In genomic region chr19:22633706-22634449, GRCh38 we compare ENCODE assay signal across 8 cellular contexts. TPM values are rescaled to one million over a fixed set of nuclear protein-coding genes. Genes with fewer than 3 reads are reported as not detected.
DNase-seq lines count a peak whose midpoint lies in the region; ATAC-seq and TF ChIP-seq lines count a peak whose summit lies in the region.
"Not testable (repeated sequence)": the region's sequence is repeated elsewhere in the genome, so short reads cannot be mapped to it uniquely, and the experiment has no call there.

Gene ZNF492 (plus strand): TSS chr19:22634324. CDS start chr19:22653400, 19,076 bp downstream.

- not testable (repeated sequence) for H3K27me3 ChIP-seq in CD8-positive, alpha-beta T cell (ENCODE audit: insufficient read depth, low read length); PC-3 (ENCODE audit: low read length); psoas muscle (ENCODE audit: insufficient read depth in 3 of 3, low read length in 2 of 3)

- not testable (repeated sequence) for H3F3A ChIP-seq in PC-3 (ENCODE audit: low read length, unreplicated experiment)

- not testable (repeated sequence) for H4K20me1 ChIP-seq in PC-3 (ENCODE audit: low read length)

- H3K9me3 Mint-ChIP-seq in CD8-positive, alpha-beta T cell = not testable (repeated sequence)

- peak within 1 kb of the TSS; percentile 68 for H3K9ac ChIP-seq in PC-3 (ENCODE audit: low read length)

- H3K27me3 Mint-ChIP-seq in CD8-positive, alpha-beta T cell (ENCODE audit: low read depth) = not testable (repeated sequence)

- H3K4me3 ChIP-seq in CD8-positive, alpha-beta T cell (ENCODE audit: low read depth, low read length) = peak within 1 kb of the TSS; percentile 62
- H3K4me3 ChIP-seq in HEK293 (ENCODE audit: low read depth, low read length) = peak within 1 kb of the TSS; percentile 70
- H3K4me3 ChIP-seq in PC-3 (ENCODE audit: low read length) = peak within 1 kb of the TSS; percentile 85
- peak within 1 kb of the TSS; percentile 70 for H3K4me3 ChIP-seq in psoas muscle

- peak; percentile 97 for ATAC-seq in CD8-positive, alpha-beta T cell
- ATAC-seq in PC-3 (peak; percentile 89), psoas muscle (peak in 3 of 4 donors; percentile 54 to 65 (median 56))

- TF ChIP-seq CTCF in CD8-positive, alpha-beta T cell (IDR thresholded peaks at IDR 0.05); HEK293 (tag by site-specific recombination; IDR thresholded peaks at IDR 0.05); PC-3 (conservative IDR thresholded peaks at IDR 0.05; ENCODE audit: low read depth, low read length); psoas muscle (IDR thresholded peaks at IDR 0.05): not testable (repeated sequence)

- peak within 1 kb of the TSS; percentile 30 for H3K27ac ChIP-seq in CD8-positive, alpha-beta T cell (ENCODE audit: low read depth, low read length)
- not testable (repeated sequence) for H3K27ac ChIP-seq in HEK293 (ENCODE audit: extremely low read depth, low read depth, low read length); PC-3 (ENCODE audit: low read length); psoas muscle

- H3K36me3 Mint-ChIP-seq in CD8-positive, alpha-beta T cell = not testable (repeated sequence)

- WGBS in psoas muscle, 3 donors = 1 to 24% (median 23%) methylated on average over 35 to 36 of the region's 36 CpGs

- CTCF ChIA-PET in CD8-positive, alpha-beta T cell (lab: Charles Lee); HEK293 (lab: Yijun Ruan, JAX); PC-3 (lab: Charles Lee): not testable (repeated sequence)

- peaks cover 14% of the 10 kb centered on the region for H3K79me2 ChIP-seq in PC-3 (ENCODE audit: low read length)

- H3K27ac Mint-ChIP-seq in CD8-positive, alpha-beta T cell = peak within 1 kb of the TSS; percentile 79

- H3K36me3 ChIP-seq in CD8-positive, alpha-beta T cell (ENCODE audit: insufficient read depth, low read length); HEK293 (ENCODE audit: control insufficient read depth in 2 of 2, insufficient read depth in 1 of 2, low read length in 2 of 2); PC-3 (ENCODE audit: low read depth, low read length); psoas muscle (ENCODE audit: insufficient read depth in 1 of 2, low read depth in 1 of 2): not testable (repeated sequence)

- intact Hi-C loops in CD8-positive, alpha-beta T cell (cut with DNase I, micrococcal nuclease) = loop anchor here (5.0 to 10.0 kb wide), 3 partner anchors 641 to 1398 kb away; partner anchors contain the start of gene ZNF91 (in 1 of the 2)
- intact Hi-C loops in PC-3 (cut with micrococcal nuclease); psoas muscle (cut with DNase I): not testable (repeated sequence)

- not testable (repeated sequence) for H3K4me1 Mint-ChIP-seq in CD8-positive, alpha-beta T cell (ENCODE audit: low read depth)

- peak; percentile 55 to 86 (median 78) for DNase-seq in CD8-positive, alpha-beta T cell
- DNase-seq in PC-3 = peak; percentile 78
- DNase-seq in activated CD8-positive, alpha-beta memory T cell treated with anti-CD3 and anti-CD28 coated beads, Interleukin-2, amount 50 U/mL, for 4 hours = peak; percentile 70
- DNase-seq in central memory CD4-positive, alpha-beta T cell = peak; percentile 76
- DNase-seq in hepatic stellate cell (ENCODE audit: low spot score) = peak; percentile 85
- peak; percentile 82 to 87 for DNase-seq in psoas muscle
- DNase-seq in stimulated activated CD8-positive, alpha-beta memory T cell treated with anti-CD3 and anti-CD28 coated beads, Interleukin-7, amount 100 ng/mL, for 4 hours (ENCODE audit: low read depth in 2 of 2) = peak; percentile 67 to 68

- not testable (repeated sequence) for BruUV-seq in PC-3 (replicated peaks; lab: Mats Ljungman, UMichigan)

- H2AFZ ChIP-seq in PC-3 (ENCODE audit: low read length) = peak within 1 kb of the TSS; percentile 77

- not testable (repeated sequence) for H3K9me3 ChIP-seq in CD8-positive, alpha-beta T cell (ENCODE audit: low read length); HEK293 (ENCODE audit: control insufficient read depth, insufficient read depth, low read depth, low read length); psoas muscle
- peaks cover 17% of the 10 kb centered on the region for H3K9me3 ChIP-seq in PC-3 (ENCODE audit: low read length)

- not testable (repeated sequence) for H3K4me1 ChIP-seq in CD8-positive, alpha-beta T cell (ENCODE audit: insufficient read depth, low read length); HEK293 (ENCODE audit: control insufficient read depth, insufficient read depth, low read length); PC-3 (ENCODE audit: insufficient read depth, low read length); psoas muscle

- H3K4me3 Mint-ChIP-seq in CD8-positive, alpha-beta T cell = peak within 1 kb of the TSS; percentile 91

- POLR2A ChIA-PET in CD8-positive, alpha-beta T cell (lab: Charles Lee) = interaction anchor here (0.8 kb wide), 1 partner anchor 17 kb away, joined by 3 read pairs; no protein-coding TSS in a partner anchor
- POLR2A ChIA-PET in HEK293 (lab: Yijun Ruan, JAX) = interaction anchor here (0.6 to 1.0 kb wide), 3 partner anchors 762 to 1171 kb away, joined by 4 read pairs; no protein-coding TSS in a partner anchor
- POLR2A ChIA-PET in PC-3 (lab: Charles Lee; ENCODE audit: unreplicated experiment) = not testable (repeated sequence)

- H3K9me2 ChIP-seq in PC-3 (replicated peaks; ENCODE audit: low read length) = not testable (repeated sequence)

- peak within 1 kb of the TSS; percentile 75 for H3K4me2 ChIP-seq in PC-3 (ENCODE audit: low read length)

TF ChIP-seq in HEK293, 187 proteins besides CTCF, POLR2A, EP300 and RAD21:
- TF ChIP-seq SP2 (tag by site-specific recombination; IDR thresholded peaks at IDR 0.05) (peak; percentile 78), PBX3 (CRISPR knock-in tag; IDR thresholded peaks at IDR 0.05) (peak; percentile 25; the same call in 1 of the 2 replicates)

RNA-seq across cellular contexts. Expression of gene ZNF492, which starts in this region (rescaled TPM):
- 1 to 10 TPM; 1.5 to 1.6 TPM for total RNA-seq in CD8-positive, alpha-beta T cell
- total RNA-seq in PC-3 (2014; rRNA removed) (0.81 and 3.0 TPM in 2 replicates), psoas muscle (under 1 TPM in 1 of 4 donors, not detected in 3; 0.07 TPM)
- under 1 TPM in 2 of 3 donors, not detected in 1; 0.01 to 0.03 TPM for polyA plus RNA-seq in psoas muscle

Comparison
In these comparisons a context has a peak if more than half of its experiments do, and no peak if none do; other contexts are left out.
1. Peak in DNase-seq, ATAC-seq and H3K4me3 ChIP-seq in psoas muscle; RNA of the gene not detected or under 1 TPM.